ENCODE assay signal across 10 cellular contexts in genomic region chr14:91149462-91149861, GRCh38. TPM values are rescaled to one million over a fixed set of nuclear protein-coding genes. Genes with fewer than 3 reads are reported as not detected.
DNase-seq lines count a peak whose midpoint lies in the region; ATAC-seq and TF ChIP-seq lines count a peak whose summit lies in the region.
"Had no signal": no experiment of that assay in that cellular context is flagged by ENCODE, and none has a peak within 500 bp of the region (broad histone marks: within the 10 kb centered on the region; RNA-seq: fewer than 3 reads in every experiment).

No MANE protein-coding gene starts in this region.

- 18 to 19% methylated on average over 6 of the region's 6 CpGs for WGBS in lung, 2 donors

- no peaks in the 10 kb centered on the region for H3K27me3 ChIP-seq in lung (ENCODE audit: control insufficient read depth, insufficient read depth)

- H3K9me3 ChIP-seq in lung (ENCODE audit: control insufficient read depth in 2 of 2, insufficient read depth in 1 of 2, low read length in 1 of 2), result no peaks in the 10 kb centered on the region

- peak; percentile 83 for ATAC-seq in lung (ENCODE audit: insufficient read depth, low FRiP score)
- ATAC-seq in GM21786 (IDR thresholded peaks at IDR 0.05; ENCODE audit: unreplicated experiment), result no peak
- ATAC-seq in HG02840 (IDR thresholded peaks at IDR 0.05; ENCODE audit: low FRiP score, unreplicated experiment), result no peak

- peak overlapping the region; percentile 13; the same call in 1 of the 2 replicates for H3K27ac ChIP-seq in 22Rv1
- H3K27ac ChIP-seq in caudate nucleus (ENCODE audit: low read depth, low read length), result peak overlapping the region; percentile 60
- H3K27ac ChIP-seq in lung (ENCODE audit: low read depth in 1 of 2, low read length in 1 of 2), result peak overlapping the region in 1 of 2 donors; percentile 71
- H3K27ac ChIP-seq: HL-60 had no signal

- H3K4me3 ChIP-seq in LNCaP clone FGC (ENCODE audit: low read depth, low read length), result no peak overlapping the region
- no peak overlapping the region for H3K4me3 ChIP-seq in lung

- H3K36me3 ChIP-seq in lung (ENCODE audit: control insufficient read depth in 2 of 2, insufficient read depth in 2 of 2, low read length in 2 of 2), result peaks cover 3 to 15% of the 10 kb centered on the region in 2 donors

- no peak for TF ChIP-seq CTCF in 22Rv1 (IDR thresholded peaks at IDR 0.05)
- TF ChIP-seq CTCF in LNCaP clone FGC (IDR thresholded peaks at IDR 0.05; ENCODE audit: control insufficient read depth, extremely low read depth, insufficient read depth), result no peak
- TF ChIP-seq CTCF in lung (IDR thresholded peaks at IDR 0.05; ENCODE audit: control extremely low read depth, extremely low read depth), result no peak

- H3K4me1 ChIP-seq in lung (ENCODE audit: control insufficient read depth in 2 of 2, insufficient read depth in 2 of 2, low read length in 2 of 2), result peaks cover 0 to 2% of the 10 kb centered on the region in 2 donors

- peak; percentile 98 for DNase-seq in LNCaP clone FGC (ENCODE audit: low read depth)
- peak in 4 of 61 donors; percentile 10 to 58 (median 46) for DNase-seq in caudate nucleus (lab: John Stamatoyannopoulos, UW)
- DNase-seq in lung (ENCODE audit: low spot score), result peak; percentile 69
- DNase-seq in NCI-H187 treated with DMSO at 0.1 percent for 48 hours (lab: John Stamatoyannopoulos, UW), result no peak
- no peak for DNase-seq in Ammon's horn (ENCODE audit: low spot score)
- DNase-seq: naive B cell had no signal

RNA-seq across cellular contexts. Expression of gene DGLUCY, which starts 35.6 kb away (rescaled TPM):
- 10 to 100 TPM; 67.2 to 74.3 TPM for total RNA-seq in lung
- polyA plus RNA-seq in lung, result 10 to 100 TPM; 29.0 to 36.9 TPM

Comparison
In these comparisons a context has a peak if more than half of its experiments do, and no peak if none do; other contexts are left out.
1. DNase-seq: peak in LNCaP clone FGC (single experiment) and lung (single experiment); none in NCI-H187 treated with DMSO at 0.1 percent for 48 hours (single experiment) and Ammon's horn (single experiment).